Comparison of ENCODE assay signal across 1 cellular context in the genomic region with DNA sequence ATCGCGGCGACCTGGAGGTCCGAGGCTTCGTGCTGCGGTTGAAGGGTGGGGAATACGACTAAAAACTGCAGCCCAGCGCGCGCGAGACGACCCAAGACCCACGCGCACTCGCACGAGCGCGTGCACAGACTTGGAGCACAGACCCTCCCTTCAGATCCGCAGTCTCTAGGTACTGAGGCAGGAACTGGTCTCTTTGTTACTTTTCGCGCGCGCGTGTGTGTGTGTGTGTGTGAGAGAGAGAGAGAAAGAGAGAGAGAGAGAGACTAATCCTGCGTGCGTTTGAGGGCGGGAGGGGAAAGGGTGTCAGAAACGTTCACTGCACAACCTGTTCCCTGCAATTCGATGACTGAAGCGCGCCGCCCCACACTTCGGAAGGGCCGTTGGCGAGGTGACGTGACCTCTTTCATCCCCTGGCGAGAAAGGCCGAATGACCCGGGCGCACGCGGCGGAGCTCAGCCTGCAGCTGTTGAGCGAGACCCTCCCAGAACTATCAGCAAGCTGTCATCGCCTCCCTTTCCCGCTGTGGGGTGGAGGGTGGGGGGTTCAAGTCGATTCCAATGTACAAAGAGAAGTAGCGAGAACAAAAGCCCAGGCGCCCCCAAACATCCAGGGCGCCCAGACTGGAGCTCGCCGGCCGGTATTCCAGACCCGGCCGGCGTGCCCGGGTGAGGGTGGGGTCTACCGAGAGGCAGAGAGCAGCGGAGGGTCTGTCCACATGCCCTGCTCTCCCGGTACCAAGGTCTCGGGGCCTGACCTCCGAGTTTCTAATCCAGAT.
TF ChIP-seq lines count a peak whose summit lies in the region.

No MANE protein-coding gene starts in this region.

TF ChIP-seq in K562, 482 proteins besides CTCF, POLR2A, EP300 and RAD21 (continued from another document and continues in another):
- TF ChIP-seq HNRNPK (IDR thresholded peaks at IDR 0.05; ENCODE audit: low read depth, low read length, poor library complexity, severe bottlenecking) = no peak
- TF ChIP-seq ZNF253 (CRISPR knock-in tag; conservative IDR thresholded peaks at IDR 0.05) = no peak
- no peak for TF ChIP-seq SPI1 (IDR thresholded peaks at IDR 0.05; ENCODE audit: borderline replicate concordance, low read depth, low read length)
- TF ChIP-seq CREM (IDR thresholded peaks at IDR 0.05; ENCODE audit: low read depth) = peak; percentile 17; the same call in 1 of the 2 replicates
- TF ChIP-seq CBX3 (IDR thresholded peaks at IDR 0.05; ENCODE audit: borderline replicate concordance in 1 of 2, low read length in 2 of 2) = no peak; a peak in 1 of 3 replicates
- TF ChIP-seq JUN (IDR thresholded peaks at IDR 0.05; ENCODE audit: borderline replicate concordance, low read depth, low read length) = no peak
- peak; percentile 68; the same call in 1 of the 2 replicates for TF ChIP-seq JUN (CRISPR knock-in tag; IDR thresholded peaks at IDR 0.05; ENCODE audit: borderline replicate concordance)
- no peak for TF ChIP-seq RCOR1 (IDR thresholded peaks at IDR 0.05; ENCODE audit: borderline replicate concordance in 1 of 2, low read depth in 2 of 2, low read length in 2 of 2)
- TF ChIP-seq DMBX1 (CRISPR knock-in tag; IDR thresholded peaks at IDR 0.05; ENCODE audit: borderline replicate concordance) = no peak
- no peak for TF ChIP-seq PYGO2 (tag; IDR thresholded peaks at IDR 0.05)
- no peak for TF ChIP-seq TAF9B (IDR thresholded peaks at IDR 0.05; ENCODE audit: partially characterized antibody)
- no peak for TF ChIP-seq ZNF76 (CRISPR knock-in tag; IDR thresholded peaks at IDR 0.05; ENCODE audit: borderline replicate concordance)
- TF ChIP-seq LARP7 (IDR thresholded peaks at IDR 0.05) = no peak
- TF ChIP-seq ARNT (IDR thresholded peaks at IDR 0.05) = no peak
- TF ChIP-seq ZNF239 (CRISPR knock-in tag; IDR thresholded peaks at IDR 0.05) = no peak
- TF ChIP-seq, protein P1, sequence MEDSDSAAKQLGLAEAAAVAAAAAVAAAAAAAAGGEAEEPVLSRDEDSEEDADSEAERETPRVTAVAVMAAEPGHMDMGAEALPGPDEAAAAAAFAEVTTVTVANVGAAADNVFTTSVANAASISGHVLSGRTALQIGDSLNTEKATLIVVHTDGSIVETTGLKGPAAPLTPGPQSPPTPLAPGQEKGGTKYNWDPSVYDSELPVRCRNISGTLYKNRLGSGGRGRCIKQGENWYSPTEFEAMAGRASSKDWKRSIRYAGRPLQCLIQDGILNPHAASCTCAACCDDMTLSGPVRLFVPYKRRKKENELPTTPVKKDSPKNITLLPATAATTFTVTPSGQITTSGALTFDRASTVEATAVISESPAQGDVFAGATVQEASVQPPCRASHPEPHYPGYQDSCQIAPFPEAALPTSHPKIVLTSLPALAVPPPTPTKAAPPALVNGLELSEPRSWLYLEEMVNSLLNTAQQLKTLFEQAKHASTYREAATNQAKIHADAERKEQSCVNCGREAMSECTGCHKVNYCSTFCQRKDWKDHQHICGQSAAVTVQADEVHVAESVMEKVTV (CRISPR knock-in tag; IDR thresholded peaks at IDR 0.05) = no peak
- TF ChIP-seq, protein P2, sequence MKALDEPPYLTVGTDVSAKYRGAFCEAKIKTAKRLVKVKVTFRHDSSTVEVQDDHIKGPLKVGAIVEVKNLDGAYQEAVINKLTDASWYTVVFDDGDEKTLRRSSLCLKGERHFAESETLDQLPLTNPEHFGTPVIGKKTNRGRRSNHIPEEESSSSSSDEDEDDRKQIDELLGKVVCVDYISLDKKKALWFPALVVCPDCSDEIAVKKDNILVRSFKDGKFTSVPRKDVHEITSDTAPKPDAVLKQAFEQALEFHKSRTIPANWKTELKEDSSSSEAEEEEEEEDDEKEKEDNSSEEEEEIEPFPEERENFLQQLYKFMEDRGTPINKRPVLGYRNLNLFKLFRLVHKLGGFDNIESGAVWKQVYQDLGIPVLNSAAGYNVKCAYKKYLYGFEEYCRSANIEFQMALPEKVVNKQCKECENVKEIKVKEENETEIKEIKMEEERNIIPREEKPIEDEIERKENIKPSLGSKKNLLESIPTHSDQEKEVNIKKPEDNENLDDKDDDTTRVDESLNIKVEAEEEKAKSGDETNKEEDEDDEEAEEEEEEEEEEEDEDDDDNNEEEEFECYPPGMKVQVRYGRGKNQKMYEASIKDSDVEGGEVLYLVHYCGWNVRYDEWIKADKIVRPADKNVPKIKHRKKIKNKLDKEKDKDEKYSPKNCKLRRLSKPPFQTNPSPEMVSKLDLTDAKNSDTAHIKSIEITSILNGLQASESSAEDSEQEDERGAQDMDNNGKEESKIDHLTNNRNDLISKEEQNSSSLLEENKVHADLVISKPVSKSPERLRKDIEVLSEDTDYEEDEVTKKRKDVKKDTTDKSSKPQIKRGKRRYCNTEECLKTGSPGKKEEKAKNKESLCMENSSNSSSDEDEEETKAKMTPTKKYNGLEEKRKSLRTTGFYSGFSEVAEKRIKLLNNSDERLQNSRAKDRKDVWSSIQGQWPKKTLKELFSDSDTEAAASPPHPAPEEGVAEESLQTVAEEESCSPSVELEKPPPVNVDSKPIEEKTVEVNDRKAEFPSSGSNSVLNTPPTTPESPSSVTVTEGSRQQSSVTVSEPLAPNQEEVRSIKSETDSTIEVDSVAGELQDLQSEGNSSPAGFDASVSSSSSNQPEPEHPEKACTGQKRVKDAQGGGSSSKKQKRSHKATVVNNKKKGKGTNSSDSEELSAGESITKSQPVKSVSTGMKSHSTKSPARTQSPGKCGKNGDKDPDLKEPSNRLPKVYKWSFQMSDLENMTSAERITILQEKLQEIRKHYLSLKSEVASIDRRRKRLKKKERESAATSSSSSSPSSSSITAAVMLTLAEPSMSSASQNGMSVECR (CRISPR knock-in tag; IDR thresholded peaks at IDR 0.05) = 0 out of 2 replicates have a peak, but pooled peaks have one; percentile 12
- TF ChIP-seq, protein P3, sequence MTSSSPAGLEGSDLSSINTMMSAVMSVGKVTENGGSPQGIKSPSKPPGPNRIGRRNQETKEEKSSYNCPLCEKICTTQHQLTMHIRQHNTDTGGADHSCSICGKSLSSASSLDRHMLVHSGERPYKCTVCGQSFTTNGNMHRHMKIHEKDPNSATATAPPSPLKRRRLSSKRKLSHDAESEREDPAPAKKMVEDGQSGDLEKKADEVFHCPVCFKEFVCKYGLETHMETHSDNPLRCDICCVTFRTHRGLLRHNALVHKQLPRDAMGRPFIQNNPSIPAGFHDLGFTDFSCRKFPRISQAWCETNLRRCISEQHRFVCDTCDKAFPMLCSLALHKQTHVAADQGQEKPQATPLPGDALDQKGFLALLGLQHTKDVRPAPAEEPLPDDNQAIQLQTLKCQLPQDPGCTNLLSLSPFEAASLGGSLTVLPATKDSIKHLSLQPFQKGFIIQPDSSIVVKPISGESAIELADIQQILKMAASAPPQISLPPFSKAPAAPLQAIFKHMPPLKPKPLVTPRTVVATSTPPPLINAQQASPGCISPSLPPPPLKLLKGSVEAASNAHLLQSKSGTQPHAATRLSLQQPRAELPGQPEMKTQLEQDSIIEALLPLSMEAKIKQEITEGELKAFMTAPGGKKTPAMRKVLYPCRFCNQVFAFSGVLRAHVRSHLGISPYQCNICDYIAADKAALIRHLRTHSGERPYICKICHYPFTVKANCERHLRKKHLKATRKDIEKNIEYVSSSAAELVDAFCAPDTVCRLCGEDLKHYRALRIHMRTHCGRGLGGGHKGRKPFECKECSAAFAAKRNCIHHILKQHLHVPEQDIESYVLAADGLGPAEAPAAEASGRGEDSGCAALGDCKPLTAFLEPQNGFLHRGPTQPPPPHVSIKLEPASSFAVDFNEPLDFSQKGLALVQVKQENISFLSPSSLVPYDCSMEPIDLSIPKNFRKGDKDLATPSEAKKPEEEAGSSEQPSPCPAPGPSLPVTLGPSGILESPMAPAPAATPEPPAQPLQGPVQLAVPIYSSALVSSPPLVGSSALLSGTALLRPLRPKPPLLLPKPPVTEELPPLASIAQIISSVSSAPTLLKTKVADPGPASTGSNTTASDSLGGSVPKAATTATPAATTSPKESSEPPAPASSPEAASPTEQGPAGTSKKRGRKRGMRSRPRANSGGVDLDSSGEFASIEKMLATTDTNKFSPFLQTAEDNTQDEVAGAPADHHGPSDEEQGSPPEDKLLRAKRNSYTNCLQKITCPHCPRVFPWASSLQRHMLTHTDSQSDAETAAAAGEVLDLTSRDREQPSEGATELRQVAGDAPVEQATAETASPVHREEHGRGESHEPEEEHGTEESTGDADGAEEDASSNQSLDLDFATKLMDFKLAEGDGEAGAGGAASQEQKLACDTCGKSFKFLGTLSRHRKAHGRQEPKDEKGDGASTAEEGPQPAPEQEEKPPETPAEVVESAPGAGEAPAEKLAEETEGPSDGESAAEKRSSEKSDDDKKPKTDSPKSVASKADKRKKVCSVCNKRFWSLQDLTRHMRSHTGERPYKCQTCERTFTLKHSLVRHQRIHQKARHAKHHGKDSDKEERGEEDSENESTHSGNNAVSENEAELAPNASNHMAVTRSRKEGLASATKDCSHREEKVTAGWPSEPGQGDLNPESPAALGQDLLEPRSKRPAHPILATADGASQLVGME (CRISPR knock-in tag; IDR thresholded peaks at IDR 0.05) = no peak
- no peak for TF ChIP-seq ZNF444 (CRISPR knock-in tag; IDR thresholded peaks at IDR 0.05)
- TF ChIP-seq ZNF695 (CRISPR knock-in tag; IDR thresholded peaks at IDR 0.05) = no peak
- no peak; the same call in 1 of the 2 replicates for TF ChIP-seq ESRRA (IDR thresholded peaks at IDR 0.05; ENCODE audit: borderline replicate concordance, low read depth)
- no peak for TF ChIP-seq U2AF2 (optimal IDR thresholded peaks at IDR 0.05; ENCODE audit: low read depth, low read length)
- TF ChIP-seq E2F3 (CRISPR knock-in tag; IDR thresholded peaks at IDR 0.05) = no peak
- peak; percentile 34; the same call in 1 of the 2 replicates for TF ChIP-seq ARID1B (IDR thresholded peaks at IDR 0.05)
- TF ChIP-seq MCM7 (IDR thresholded peaks at IDR 0.05) = no peak
- TF ChIP-seq, protein P4, sequence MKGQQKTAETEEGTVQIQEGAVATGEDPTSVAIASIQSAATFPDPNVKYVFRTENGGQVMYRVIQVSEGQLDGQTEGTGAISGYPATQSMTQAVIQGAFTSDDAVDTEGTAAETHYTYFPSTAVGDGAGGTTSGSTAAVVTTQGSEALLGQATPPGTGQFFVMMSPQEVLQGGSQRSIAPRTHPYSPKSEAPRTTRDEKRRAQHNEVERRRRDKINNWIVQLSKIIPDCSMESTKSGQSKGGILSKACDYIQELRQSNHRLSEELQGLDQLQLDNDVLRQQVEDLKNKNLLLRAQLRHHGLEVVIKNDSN (CRISPR knock-in tag; IDR thresholded peaks at IDR 0.05) = 0 out of 2 replicates have a peak, but pooled peaks have one; percentile 10
- no peak for TF ChIP-seq TCFL5 (CRISPR knock-in tag; conservative IDR thresholded peaks at IDR 0.05)
- TF ChIP-seq MAZ (CRISPR knock-in tag; conservative IDR thresholded peaks at IDR 0.05 in 1 of 2, IDR thresholded peaks at IDR 0.05 in 1 of 2) = no peak
- no peak for TF ChIP-seq BHLHE40 (IDR thresholded peaks at IDR 0.05; ENCODE audit: low read length)
- TF ChIP-seq, protein P5, sequence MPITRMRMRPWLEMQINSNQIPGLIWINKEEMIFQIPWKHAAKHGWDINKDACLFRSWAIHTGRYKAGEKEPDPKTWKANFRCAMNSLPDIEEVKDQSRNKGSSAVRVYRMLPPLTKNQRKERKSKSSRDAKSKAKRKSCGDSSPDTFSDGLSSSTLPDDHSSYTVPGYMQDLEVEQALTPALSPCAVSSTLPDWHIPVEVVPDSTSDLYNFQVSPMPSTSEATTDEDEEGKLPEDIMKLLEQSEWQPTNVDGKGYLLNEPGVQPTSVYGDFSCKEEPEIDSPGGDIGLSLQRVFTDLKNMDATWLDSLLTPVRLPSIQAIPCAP (CRISPR knock-in tag; IDR thresholded peaks at IDR 0.05; ENCODE audit: borderline replicate concordance) = no peak
- TF ChIP-seq TCF7 (IDR thresholded peaks at IDR 0.05; ENCODE audit: borderline replicate concordance) = no peak
- TF ChIP-seq SAP30 (IDR thresholded peaks at IDR 0.05; ENCODE audit: borderline replicate concordance, insufficient read depth, low read depth, low read length, poor library complexity, severe bottlenecking) = no peak
- TF ChIP-seq, protein P6, sequence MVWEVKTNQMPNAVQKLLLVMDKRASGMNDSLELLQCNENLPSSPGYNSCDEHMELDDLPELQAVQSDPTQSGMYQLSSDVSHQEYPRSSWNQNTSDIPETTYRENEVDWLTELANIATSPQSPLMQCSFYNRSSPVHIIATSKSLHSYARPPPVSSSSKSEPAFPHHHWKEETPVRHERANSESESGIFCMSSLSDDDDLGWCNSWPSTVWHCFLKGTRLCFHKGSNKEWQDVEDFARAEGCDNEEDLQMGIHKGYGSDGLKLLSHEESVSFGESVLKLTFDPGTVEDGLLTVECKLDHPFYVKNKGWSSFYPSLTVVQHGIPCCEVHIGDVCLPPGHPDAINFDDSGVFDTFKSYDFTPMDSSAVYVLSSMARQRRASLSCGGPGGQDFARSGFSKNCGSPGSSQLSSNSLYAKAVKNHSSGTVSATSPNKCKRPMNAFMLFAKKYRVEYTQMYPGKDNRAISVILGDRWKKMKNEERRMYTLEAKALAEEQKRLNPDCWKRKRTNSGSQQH (CRISPR knock-in tag; IDR thresholded peaks at IDR 0.05) = no peak
- TF ChIP-seq NFYB (IDR thresholded peaks at IDR 0.05; ENCODE audit: extremely low read depth, insufficient read length) = no peak
- TF ChIP-seq SIN3B (IDR thresholded peaks at IDR 0.05; ENCODE audit: low read depth) = no peak
- TF ChIP-seq XRCC3 (IDR thresholded peaks at IDR 0.05) = no peak
